18 cellular contexts compared by ENCODE assay signal in genomic region chr1:153174624-153175023, GRCh38. TPM values are rescaled to one million over a fixed set of nuclear protein-coding genes. Genes with fewer than 3 reads are reported as not detected.
"Had no signal": no experiment of that assay in that cellular context is flagged by ENCODE, and none has a peak within 500 bp of the region (broad histone marks: within the 10 kb centered on the region; RNA-seq: fewer than 3 reads in every experiment).

No MANE protein-coding gene starts in this region.

- H3K36me3 ChIP-seq: Peyer's patch had no signal

- H3K27me3 ChIP-seq: Peyer's patch had no signal

- ATAC-seq: activated CD4-positive, CD25-positive, alpha-beta regulatory T cell treated with anti-CD3 and anti-CD28 coated beads, Interleukin-2, amount 50 U/mL, for 24 hours; activated CD8-positive, alpha-beta T cell treated with anti-CD3 and anti-CD28 coated beads for 36 hours; activated T-cell treated with anti-CD3 and anti-CD28 coated beads, Interleukin-2, amount 50 U/mL, for 72 hours had no signal

- H3K27ac ChIP-seq: Peyer's patch had no signal

- H3K4me3 ChIP-seq: Peyer's patch had no signal

- H3K4me1 ChIP-seq: Peyer's patch had no signal

- H3K9me3 ChIP-seq: Peyer's patch had no signal

- DNase-seq: activated CD4-positive, alpha-beta T cell treated with anti-CD3 and anti-CD28 coated beads for 4 hours; activated CD8-positive, alpha-beta memory T cell treated with anti-CD3 and anti-CD28 coated beads, Interleukin-2, amount 50 U/mL, for 4 hours; activated CD8-positive, alpha-beta T cell treated with anti-CD3 and anti-CD28 coated beads for 36 hours; activated naive CD4-positive, alpha-beta T cell treated with anti-CD3 and anti-CD28 coated beads, Interleukin-2, amount 50 U/mL, for 16 hours; activated naive CD8-positive, alpha-beta T cell treated with anti-CD3 and anti-CD28 coated beads, Interleukin-2, amount 10 ng/mL, durations not matched to agents 7 days and 5 days; activated T-cell treated with anti-CD3 and anti-CD28 coated beads, Interleukin-2, amount 50 U/mL, for 72 hours; aorta; MM.1S; NCI-H1105; NCI-H1436; NCI-H1694 treated with DMSO at 0.1 percent for 48 hours; NCI-H2029 treated with DMSO at 0.1 percent for 48 hours; NCI-H524; Peyer's patch; SHP77 treated with DMSO at 0.1 percent for 48 hours had no signal

RNA-seq across cellular contexts. Expression of gene SPRR2G, which starts 23.9 kb away (rescaled TPM):
- total RNA-seq: activated CD8-positive, alpha-beta T cell treated with anti-CD3 and anti-CD28 coated beads for 36 hours; activated naive CD8-positive, alpha-beta T cell treated with anti-CD3 and anti-CD28 coated beads, Interleukin-2, amount 10 ng/mL, durations not matched to agents 7 days and 5 days; activated T-cell treated with anti-CD3 and anti-CD28 coated beads, Interleukin-2, amount 50 U/mL, for 72 hours; activated T-helper 2 cell treated with anti-CD3 and anti-CD28 coated beads, Interferon-gamma antibody, Interleukin-2, Interleukin-4, amounts not matched to agents 10 μg/mL and 5 μg/mL and 100 μg/mL, durations not matched to agents 14 hours and 24 hours and 36 hours; aorta; Peyer's patch; SK-MEL-5 had no signal
- polyA plus RNA-seq: aorta had no signal

RNA-seq across cellular contexts. Expression of gene LELP1, which starts 28.6 kb away (rescaled TPM):
- total RNA-seq: activated CD8-positive, alpha-beta T cell treated with anti-CD3 and anti-CD28 coated beads for 36 hours; activated naive CD8-positive, alpha-beta T cell treated with anti-CD3 and anti-CD28 coated beads, Interleukin-2, amount 10 ng/mL, durations not matched to agents 7 days and 5 days; activated T-cell treated with anti-CD3 and anti-CD28 coated beads, Interleukin-2, amount 50 U/mL, for 72 hours; activated T-helper 2 cell treated with anti-CD3 and anti-CD28 coated beads, Interferon-gamma antibody, Interleukin-2, Interleukin-4, amounts not matched to agents 10 μg/mL and 5 μg/mL and 100 μg/mL, durations not matched to agents 14 hours and 24 hours and 36 hours; aorta; Peyer's patch; SK-MEL-5 had no signal
- polyA plus RNA-seq: aorta had no signal

RNA-seq across cellular contexts. Expression of gene PRR9, which starts 42.8 kb away (rescaled TPM):
- total RNA-seq: activated CD8-positive, alpha-beta T cell treated with anti-CD3 and anti-CD28 coated beads for 36 hours; activated naive CD8-positive, alpha-beta T cell treated with anti-CD3 and anti-CD28 coated beads, Interleukin-2, amount 10 ng/mL, durations not matched to agents 7 days and 5 days; activated T-cell treated with anti-CD3 and anti-CD28 coated beads, Interleukin-2, amount 50 U/mL, for 72 hours; activated T-helper 2 cell treated with anti-CD3 and anti-CD28 coated beads, Interferon-gamma antibody, Interleukin-2, Interleukin-4, amounts not matched to agents 10 μg/mL and 5 μg/mL and 100 μg/mL, durations not matched to agents 14 hours and 24 hours and 36 hours; aorta; Peyer's patch; SK-MEL-5 had no signal
- polyA plus RNA-seq: aorta had no signal
